ENCODE assay signal across 2 cellular contexts in the genomic region with DNA sequence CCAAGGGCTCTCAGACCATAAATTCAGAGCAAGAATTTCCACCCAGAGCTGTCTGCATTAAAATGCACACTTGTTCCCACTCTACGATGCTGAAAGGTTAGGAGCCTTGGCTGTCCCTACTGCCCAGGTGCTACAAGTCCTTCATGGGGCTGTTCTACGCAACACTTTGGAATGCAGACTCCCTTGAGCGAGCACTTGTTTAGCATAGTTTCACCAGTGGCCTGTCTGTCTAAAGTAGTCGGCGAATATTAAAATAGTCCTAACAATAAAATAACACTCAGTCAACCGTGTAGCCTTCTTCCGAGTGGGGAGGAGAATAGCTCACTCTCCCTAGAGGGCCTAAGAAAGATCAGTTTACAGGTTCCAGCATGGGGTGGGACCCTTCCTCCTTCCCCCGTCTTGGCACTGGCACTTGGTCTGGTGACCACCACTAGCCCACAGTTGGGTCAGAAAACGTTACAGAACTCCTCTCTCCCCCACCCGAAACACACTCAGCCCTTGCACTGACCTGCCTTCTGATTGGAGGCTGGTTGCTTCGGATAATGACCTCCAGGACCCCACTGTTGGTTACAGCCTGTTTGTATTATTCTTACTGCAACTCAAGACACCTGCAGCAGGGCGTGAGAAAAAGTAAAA.
TF ChIP-seq lines count a peak whose summit lies in the region.

A gene with protein sequence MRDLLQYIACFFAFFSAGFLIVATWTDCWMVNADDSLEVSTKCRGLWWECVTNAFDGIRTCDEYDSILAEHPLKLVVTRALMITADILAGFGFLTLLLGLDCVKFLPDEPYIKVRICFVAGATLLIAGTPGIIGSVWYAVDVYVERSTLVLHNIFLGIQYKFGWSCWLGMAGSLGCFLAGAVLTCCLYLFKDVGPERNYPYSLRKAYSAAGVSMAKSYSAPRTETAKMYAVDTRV (plus strand): TSS at position 586 of the 636 bp plus-strand sequence. CDS start 167 bp downstream, outside the sequence.

TF ChIP-seq in HCT116, 20 proteins besides CTCF, POLR2A, EP300 and RAD21:
- TF ChIP-seq ZNF274 (IDR thresholded peaks at IDR 0.05; ENCODE audit: low read depth, low read length) (no peak), TCF7L2 (IDR thresholded peaks at IDR 0.05; ENCODE audit: borderline replicate concordance, extremely low read depth, insufficient read depth, insufficient read length) (no peak), JUND (IDR thresholded peaks at IDR 0.05) (no peak), EZH2phosphoT487 (IDR thresholded peaks at IDR 0.05; ENCODE audit: borderline replicate concordance) (no peak), EGR1 (IDR thresholded peaks at IDR 0.05; ENCODE audit: low read depth) (no peak), SIN3A (IDR thresholded peaks at IDR 0.05; ENCODE audit: low read depth) (no peak), POLR2AphosphoS5 (IDR thresholded peaks at IDR 0.05; ENCODE audit: low read depth, low read length) (no peak)
- TF ChIP-seq, protein P1, sequence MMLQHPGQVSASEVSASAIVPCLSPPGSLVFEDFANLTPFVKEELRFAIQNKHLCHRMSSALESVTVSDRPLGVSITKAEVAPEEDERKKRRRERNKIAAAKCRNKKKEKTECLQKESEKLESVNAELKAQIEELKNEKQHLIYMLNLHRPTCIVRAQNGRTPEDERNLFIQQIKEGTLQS (IDR thresholded peaks at IDR 0.05) = no peak

TF ChIP-seq in WTC11, 78 proteins besides CTCF, POLR2A, EP300 and RAD21:
- TF ChIP-seq, protein P2, sequence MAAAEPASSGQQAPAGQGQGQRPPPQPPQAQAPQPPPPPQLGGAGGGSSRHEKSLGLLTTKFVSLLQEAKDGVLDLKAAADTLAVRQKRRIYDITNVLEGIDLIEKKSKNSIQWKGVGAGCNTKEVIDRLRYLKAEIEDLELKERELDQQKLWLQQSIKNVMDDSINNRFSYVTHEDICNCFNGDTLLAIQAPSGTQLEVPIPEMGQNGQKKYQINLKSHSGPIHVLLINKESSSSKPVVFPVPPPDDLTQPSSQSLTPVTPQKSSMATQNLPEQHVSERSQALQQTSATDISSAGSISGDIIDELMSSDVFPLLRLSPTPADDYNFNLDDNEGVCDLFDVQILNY (CRISPR knock-in tag; IDR thresholded peaks at IDR 0.05) = no peak
- TF ChIP-seq, protein P3, sequence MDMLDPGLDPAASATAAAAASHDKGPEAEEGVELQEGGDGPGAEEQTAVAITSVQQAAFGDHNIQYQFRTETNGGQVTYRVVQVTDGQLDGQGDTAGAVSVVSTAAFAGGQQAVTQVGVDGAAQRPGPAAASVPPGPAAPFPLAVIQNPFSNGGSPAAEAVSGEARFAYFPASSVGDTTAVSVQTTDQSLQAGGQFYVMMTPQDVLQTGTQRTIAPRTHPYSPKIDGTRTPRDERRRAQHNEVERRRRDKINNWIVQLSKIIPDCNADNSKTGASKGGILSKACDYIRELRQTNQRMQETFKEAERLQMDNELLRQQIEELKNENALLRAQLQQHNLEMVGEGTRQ (CRISPR knock-in tag; IDR thresholded peaks at IDR 0.05) = no peak
- no peak for TF ChIP-seq NR2C2 (CRISPR knock-in tag; IDR thresholded peaks at IDR 0.05)
- TF ChIP-seq PRRX2 (CRISPR knock-in tag; IDR thresholded peaks at IDR 0.05) = no peak
- no peak for TF ChIP-seq HMGA2 (CRISPR knock-in tag; IDR thresholded peaks at IDR 0.05)
- no peak for TF ChIP-seq GTF2I (CRISPR knock-in tag; conservative IDR thresholded peaks at IDR 0.05)
- TF ChIP-seq KAT7 (CRISPR knock-in tag; IDR thresholded peaks at IDR 0.05; ENCODE audit: borderline replicate concordance) = no peak
- TF ChIP-seq, protein P4, sequence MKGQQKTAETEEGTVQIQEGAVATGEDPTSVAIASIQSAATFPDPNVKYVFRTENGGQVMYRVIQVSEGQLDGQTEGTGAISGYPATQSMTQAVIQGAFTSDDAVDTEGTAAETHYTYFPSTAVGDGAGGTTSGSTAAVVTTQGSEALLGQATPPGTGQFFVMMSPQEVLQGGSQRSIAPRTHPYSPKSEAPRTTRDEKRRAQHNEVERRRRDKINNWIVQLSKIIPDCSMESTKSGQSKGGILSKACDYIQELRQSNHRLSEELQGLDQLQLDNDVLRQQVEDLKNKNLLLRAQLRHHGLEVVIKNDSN (CRISPR knock-in tag; IDR thresholded peaks at IDR 0.05) = no peak
